ENCODE assay signal across 1 cellular context in genomic region chr15:31459011-31459748, GRCh38.
TF ChIP-seq lines count a peak whose summit lies in the region.

No MANE protein-coding gene starts in this region.

TF ChIP-seq in GM12878, 131 proteins besides CTCF, POLR2A, EP300 and RAD21 (continued from another document and continues in another):
- TF ChIP-seq ATF3 (IDR thresholded peaks at IDR 0.05; ENCODE audit: borderline replicate concordance, extremely low read depth, low read depth, low read length) (no peak), ELK1 (IDR thresholded peaks at IDR 0.05; ENCODE audit: low read depth, low read length) (no peak), ZNF217 (IDR thresholded peaks at IDR 0.05) (no peak), PML (IDR thresholded peaks at IDR 0.05; ENCODE audit: low read length) (0 out of 2 replicates have a peak, but pooled peaks have one; percentile 50), FOS (IDR thresholded peaks at IDR 0.05; ENCODE audit: borderline replicate concordance, extremely low read depth, insufficient read length) (no peak), NFIC (IDR thresholded peaks at IDR 0.05; ENCODE audit: low read depth, low read length) (peak; percentile 65), NR2C1 (IDR thresholded peaks at IDR 0.05) (no peak), YBX1 (IDR thresholded peaks at IDR 0.05) (no peak), ZNF592 (IDR thresholded peaks at IDR 0.05) (no peak), IRF5 (IDR thresholded peaks at IDR 0.05; ENCODE audit: borderline replicate concordance) (no peak), EED (IDR thresholded peaks at IDR 0.05; ENCODE audit: low read depth) (peak; percentile 83), KDM1A (IDR thresholded peaks at IDR 0.05; ENCODE audit: borderline replicate concordance) (no peak), MXI1 (IDR thresholded peaks at IDR 0.05; ENCODE audit: low read depth, low read length) (no peak), MLLT1 (IDR thresholded peaks at IDR 0.05) (peak; percentile 34; the same call in 1 of the 2 replicates), ZNF384 (IDR thresholded peaks at IDR 0.05; ENCODE audit: borderline replicate concordance, low read depth, low read length) (no peak), DPF2 (IDR thresholded peaks at IDR 0.05) (peak; percentile 59; the same call in 1 of the 2 replicates), POLR2AphosphoS5 (IDR thresholded peaks at IDR 0.05; ENCODE audit: low read length) (no peak), NFYA (IDR thresholded peaks at IDR 0.05; ENCODE audit: borderline replicate concordance, low read depth, low read length) (no peak), ZBTB11 (CRISPR knock-in tag; IDR thresholded peaks at IDR 0.05) (no peak), SRF (IDR thresholded peaks at IDR 0.05; ENCODE audit: low read depth in 2 of 2, low read length in 2 of 2) (no peak), NR2C2 (IDR thresholded peaks at IDR 0.05; ENCODE audit: borderline replicate concordance, control insufficient read depth, insufficient read length, low read depth) (no peak), TBL1XR1 (IDR thresholded peaks at IDR 0.05; ENCODE audit: low read depth, low read length) (peak; percentile 82; the same call in 1 of the 2 replicates), KLF5 (IDR thresholded peaks at IDR 0.05; ENCODE audit: partially characterized antibody) (no peak), SUZ12 (IDR thresholded peaks at IDR 0.05; ENCODE audit: unreplicated experiment) (no peak), HDAC2 (IDR thresholded peaks at IDR 0.05) (no peak), MYC (IDR thresholded peaks at IDR 0.05; ENCODE audit: insufficient read depth, insufficient read length, insufficient replicate concordance, low read length, severe bottlenecking) (no peak), USF1 (IDR thresholded peaks at IDR 0.05; ENCODE audit: borderline replicate concordance, extremely low read length, insufficient read depth, low read depth, low read length) (no peak), STAT3 (IDR thresholded peaks at IDR 0.05; ENCODE audit: low read depth, low read length) (no peak), NR2F1 (conservative IDR thresholded peaks at IDR 0.05) (peak; percentile 47; the same call in 1 of the 2 replicates), WRNIP1 (IDR thresholded peaks at IDR 0.05; ENCODE audit: borderline replicate concordance, low read depth, low read length) (no peak), SPI1 (IDR thresholded peaks at IDR 0.05; ENCODE audit: borderline replicate concordance, insufficient read depth, low read depth, low read length) (no peak), PKNOX1 (IDR thresholded peaks at IDR 0.05) (peak; percentile 11; the same call in 1 of the 2 replicates), IKZF2 (IDR thresholded peaks at IDR 0.05) (peak; percentile 83 to 86), IKZF1 (conservative IDR thresholded peaks at IDR 0.05) (peak; percentile 83), SREBF2 (IDR thresholded peaks at IDR 0.05; ENCODE audit: low read length) (no peak), MEF2A (IDR thresholded peaks at IDR 0.05; ENCODE audit: insufficient read depth, low read depth, low read length) (peak; percentile 73), BCL11A (IDR thresholded peaks at IDR 0.05; ENCODE audit: low read depth, low read length) (0 out of 2 replicates have a peak, but pooled peaks have one; percentile 34), JUND (IDR thresholded peaks at IDR 0.05; ENCODE audit: low read depth, low read length) (no peak), YY1 (IDR thresholded peaks at IDR 0.05; ENCODE audit: low read depth, low read length) (0 out of 2 replicates have a peak, but pooled peaks have one; percentile 20), NRF1 (conservative IDR thresholded peaks at IDR 0.05; ENCODE audit: low read depth, low read length) (no peak), PAX8 (IDR thresholded peaks at IDR 0.05) (no peak), SP1 (IDR thresholded peaks at IDR 0.05; ENCODE audit: low read depth, low read length) (peak; percentile 45), IRF4 (IDR thresholded peaks at IDR 0.05; ENCODE audit: low read depth, low read length) (peak; percentile 59; the same call in 1 of the 2 replicates), ZSCAN29 (IDR thresholded peaks at IDR 0.05) (no peak), CREM (IDR thresholded peaks at IDR 0.05; ENCODE audit: low read depth) (peak; percentile 74), PBX3 (IDR thresholded peaks at IDR 0.05; ENCODE audit: insufficient replicate concordance, low read depth, low read length) (peak; percentile 39), CHD1 (IDR thresholded peaks at IDR 0.05; ENCODE audit: low read depth, low read length) (no peak), ZBTB33 (IDR thresholded peaks at IDR 0.05) (no peak), TARDBP (IDR thresholded peaks at IDR 0.05; ENCODE audit: borderline replicate concordance) (no peak), SMAD1 (IDR thresholded peaks at IDR 0.05; ENCODE audit: low read depth, partially characterized antibody) (no peak)
